18 cellular contexts compared by ENCODE assay signal in the genomic region with DNA sequence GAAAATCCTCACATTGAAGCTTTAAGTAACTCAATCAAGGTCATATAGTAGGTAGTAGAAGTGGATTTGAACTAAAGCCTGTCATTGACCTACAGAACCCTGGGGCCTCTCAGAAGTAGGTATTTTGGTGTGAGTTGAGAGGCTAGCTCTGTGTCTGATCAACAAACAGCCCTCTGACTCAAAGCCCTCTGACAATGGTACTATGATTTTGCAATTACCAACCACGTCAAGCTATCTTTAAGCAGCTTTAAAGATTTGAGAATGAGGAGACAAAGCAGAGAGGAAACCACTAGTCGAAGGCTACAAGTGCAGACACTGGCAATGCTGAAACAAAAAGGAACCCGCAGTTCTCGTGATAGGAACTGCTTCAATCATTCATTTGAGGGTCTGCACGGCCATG. TPM values are rescaled to one million over a fixed set of nuclear protein-coding genes. Genes with fewer than 3 reads are reported as not detected.
A peak's percentile ranks its signal among the peaks of the same experiment; 100 is the strongest.
DNase-seq lines count a peak whose midpoint lies in the region; ATAC-seq and TF ChIP-seq lines count a peak whose summit lies in the region.
"Had no signal": no experiment of that assay in that cellular context is flagged by ENCODE, and none has a peak within 500 bp of the region (broad histone marks: within the 10 kb centered on the region; RNA-seq: fewer than 3 reads in every experiment).

No MANE protein-coding gene starts in this region.

- TF ChIP-seq POLR2A in heart left ventricle (IDR thresholded peaks at IDR 0.05) (no peak), IMR-90 (IDR thresholded peaks at IDR 0.05; ENCODE audit: low read depth, low read length) (no peak)

- BruUV-seq in IMR-90 (replicated peaks; lab: Mats Ljungman, UMichigan) (no TSS peak), PC-3 (replicated peaks; lab: Mats Ljungman, UMichigan) (no TSS peak)

- H3K56ac ChIP-seq in IMR-90 (ENCODE audit: extremely low read depth, insufficient read depth, low read length), result no peak overlapping the region
- H3K56ac ChIP-seq in mesendoderm (ENCODE audit: low read length), result no peak overlapping the region

- no peaks in the 10 kb centered on the region for H3F3A ChIP-seq in PC-3 (ENCODE audit: low read length, unreplicated experiment)

- in situ Hi-C loops in IMR-90 (cut with MboI; ENCODE audit: low sequenced_read_pairs), result no loop called here

- no peak overlapping the region for H3K4ac ChIP-seq in IMR-90 (ENCODE audit: low read depth, low read length)
- H3K4ac ChIP-seq in mesendoderm (ENCODE audit: low read depth, low read length), result no peak overlapping the region

- H3K9me2 ChIP-seq in PC-3 (replicated peaks; ENCODE audit: low read length), result no peaks in the 10 kb centered on the region

- H4K20me1 ChIP-seq in IMR-90 (ENCODE audit: insufficient read depth, low read length), result no peaks in the 10 kb centered on the region
- no peaks in the 10 kb centered on the region for H4K20me1 ChIP-seq in PC-3 (ENCODE audit: low read length)
- no peaks in the 10 kb centered on the region for H4K20me1 ChIP-seq in osteoblast (ENCODE audit: insufficient read depth, low read length)

- H3K4me2 ChIP-seq in IMR-90 (ENCODE audit: low read depth, low read length) (no peak overlapping the region), PC-3 (ENCODE audit: low read length) (no peak overlapping the region; the same call in 1 of the 2 replicates), osteoblast (ENCODE audit: insufficient read depth, low read length) (no peak overlapping the region), mesendoderm (ENCODE audit: low read length) (no peak overlapping the region)

- H3K36me3 ChIP-seq in heart left ventricle (no peaks in the 10 kb centered on the region), IMR-90 (ENCODE audit: control insufficient read depth, insufficient read depth, low read length) (no peaks in the 10 kb centered on the region), PC-3 (ENCODE audit: low read depth, low read length) (no peaks in the 10 kb centered on the region), osteoblast (ENCODE audit: insufficient read depth, low read length) (no peaks in the 10 kb centered on the region), mesendoderm (ENCODE audit: control insufficient read depth, insufficient read depth, low read length) (no peaks in the 10 kb centered on the region)
- H3K36me3 ChIP-seq: BE2C, HAP-1 had no signal

- no peak overlapping the region for H3K9ac ChIP-seq in IMR-90 (ENCODE audit: low read depth, low read length)
- H3K9ac ChIP-seq in PC-3 (ENCODE audit: low read length), result no peak overlapping the region
- H3K9ac ChIP-seq in mesendoderm (ENCODE audit: low read length), result no peak overlapping the region
- H3K9ac ChIP-seq: GM23248 had no signal

- H2BK15ac ChIP-seq in IMR-90 (ENCODE audit: low read depth, low read length), result no peak overlapping the region
- H2BK15ac ChIP-seq in mesendoderm (replicated peaks; ENCODE audit: low read depth), result no peak overlapping the region

- H3K9me1 ChIP-seq in IMR-90 (ENCODE audit: insufficient read depth, low read length), result no peaks in the 10 kb centered on the region

- H3K9me3 ChIP-seq in heart left ventricle (no peaks in the 10 kb centered on the region), IMR-90 (ENCODE audit: control insufficient read depth, insufficient read depth, low read length) (peaks cover 2% of the 10 kb centered on the region; the same call in 1 of the 2 replicates), PC-3 (ENCODE audit: low read length) (no peaks in the 10 kb centered on the region), osteoblast (ENCODE audit: low read depth, low read length) (no peaks in the 10 kb centered on the region)
- H3K9me3 ChIP-seq: BE2C, Caco-2, HAP-1 had no signal

- no peak overlapping the region for H2BK20ac ChIP-seq in IMR-90 (ENCODE audit: low read depth, low read length)

- H3K4me3 ChIP-seq in heart left ventricle, result no peak overlapping the region
- no peak overlapping the region for H3K4me3 ChIP-seq in IMR-90 (ENCODE audit: insufficient read depth, low read depth, low read length)
- no peak overlapping the region for H3K4me3 ChIP-seq in PC-3 (ENCODE audit: low read length)
- H3K4me3 ChIP-seq in osteoblast (ENCODE audit: insufficient read depth, low read length), result no peak overlapping the region
- H3K4me3 ChIP-seq in mesendoderm (ENCODE audit: low read length), result no peak overlapping the region
- H3K4me3 ChIP-seq: GM23248, HAP-1 had no signal

- H2AFZ ChIP-seq in IMR-90 (replicated peaks; ENCODE audit: low read length, poor library complexity) (no peak overlapping the region), PC-3 (ENCODE audit: low read length) (no peak overlapping the region), osteoblast (ENCODE audit: low read length) (no peak overlapping the region)
- H2AFZ ChIP-seq: GM23248 had no signal

- dilution Hi-C loops in IMR-90 (cut with HindIII; ENCODE audit: low sequenced_read_pairs, unreplicated experiment), result no loop called here

- H3K79me2 ChIP-seq in PC-3 (ENCODE audit: low read length) (no peaks in the 10 kb centered on the region), osteoblast (ENCODE audit: insufficient read depth, low read length) (no peaks in the 10 kb centered on the region), mesendoderm (ENCODE audit: control insufficient read depth, insufficient read depth, low read length) (no peaks in the 10 kb centered on the region)

- CTCF ChIA-PET in IMR-90 (lab: Yijun Ruan, JAX), result no interaction called here
- CTCF ChIA-PET in PC-3 (lab: Charles Lee), result interaction anchor here (1.4 kb wide), 1 partner anchor 115 kb away, joined by 3 read pairs; no protein-coding TSS in a partner anchor

- H3K4me1 ChIP-seq in heart left ventricle, result peaks cover 4 to 52% (median 20%) of the 10 kb centered on the region in 12 donors
- H3K4me1 ChIP-seq in IMR-90 (ENCODE audit: control insufficient read depth, insufficient read depth, low read length), result peaks cover 15% of the 10 kb centered on the region
- H3K4me1 ChIP-seq in PC-3 (ENCODE audit: insufficient read depth, low read length), result peaks cover 39% of the 10 kb centered on the region
- peaks cover 22% of the 10 kb centered on the region for H3K4me1 ChIP-seq in osteoblast (ENCODE audit: insufficient read depth, low read length)
- H3K4me1 ChIP-seq in mesendoderm (ENCODE audit: control insufficient read depth, low read depth, low read length), result no peaks in the 10 kb centered on the region
- H3K4me1 ChIP-seq: BE2C, Caco-2, HAP-1 had no signal

- H2AK5ac ChIP-seq in IMR-90 (ENCODE audit: low read depth, low read length) (no peak overlapping the region), mesendoderm (ENCODE audit: low read length) (no peak overlapping the region)

- POLR2A ChIA-PET in IMR-90 (lab: Charles Lee; ENCODE audit: unreplicated experiment) (no interaction called here), PC-3 (lab: Charles Lee; ENCODE audit: unreplicated experiment) (no interaction called here)

- 49 to 64% (median 57%) methylated on average over 5 of the region's 5 CpGs for WGBS in heart left ventricle, 4 donors
- WGBS in IMR-90 (ENCODE audit: extremely low coverage in 2 of 2, insufficient read length in 1 of 2), 2 experiments, result no CpG with 5 or more reads among the region's 5 CpGs
- WGBS in mesendoderm (ENCODE audit: extremely low coverage, insufficient coverage, low lambda C conversion rate), result no CpG with 5 or more reads among the region's 5 CpGs

- intact Hi-C loops in heart left ventricle (cut with DNase I) (no loop called here), left ventricle myocardium superior (cut with micrococcal nuclease) (no loop called here), IMR-90 (cut with micrococcal nuclease) (no loop called here), PC-3 (cut with micrococcal nuclease) (no loop called here)

- DNase-seq in heart left ventricle (no peak), left ventricle myocardium superior (no peak), IMR-90 (no peak), PC-3 (no peak), osteoblast (ENCODE audit: insufficient read length, low spot score, missing footprints) (no peak), mesendoderm (no peak)
- DNase-seq: ACHN; BE2C; C1 segment of cervical spinal cord; Caco-2; CD4-positive, CD25-positive, alpha-beta regulatory T cell; CD8-positive, alpha-beta memory T cell; DMS153; DMS79; GDM1; GM23248 had no signal

- peak overlapping the region in 10 of 12 donors; percentile 22 to 78 (median 48) for H3K27ac ChIP-seq in heart left ventricle
- H3K27ac ChIP-seq in IMR-90 (ENCODE audit: insufficient read depth, low read length), result no peak overlapping the region
- H3K27ac ChIP-seq in PC-3 (ENCODE audit: low read length), result peak overlapping the region; percentile 14; the same call in 1 of the 2 replicates
- no peak overlapping the region for H3K27ac ChIP-seq in osteoblast (ENCODE audit: low read depth, low read length)
- no peak overlapping the region for H3K27ac ChIP-seq in mesendoderm (ENCODE audit: low read depth, low read length)
- H3K27ac ChIP-seq: GM23248 had no signal

- no peak for TF ChIP-seq RAD21 in IMR-90 (IDR thresholded peaks at IDR 0.05; ENCODE audit: low read length)

- H3K27me3 ChIP-seq in heart left ventricle (no peaks in the 10 kb centered on the region), IMR-90 (ENCODE audit: control insufficient read depth, insufficient read depth, low read length) (no peaks in the 10 kb centered on the region), PC-3 (ENCODE audit: low read length) (no peaks in the 10 kb centered on the region), osteoblast (ENCODE audit: insufficient read depth, low read length) (no peaks in the 10 kb centered on the region), mesendoderm (ENCODE audit: insufficient read depth, low read length, poor library complexity) (no peaks in the 10 kb centered on the region)
- H3K27me3 ChIP-seq: BE2C had no signal

- no peak overlapping the region for H2BK120ac ChIP-seq in IMR-90 (ENCODE audit: low read depth, low read length)
- H2BK120ac ChIP-seq in mesendoderm (ENCODE audit: low read depth, low read length), result no peak overlapping the region

- ATAC-seq in heart left ventricle (peak in 2 of 4 donors; percentile 29 to 36), left ventricle myocardium superior (no peak), IMR-90 (ENCODE audit: low read depth) (no peak), PC-3 (no peak)
- ATAC-seq: HepG2 had no signal

- H3K14ac ChIP-seq in IMR-90 (replicated peaks; ENCODE audit: low read depth, low read length), result no peak overlapping the region

- H4K5ac ChIP-seq in IMR-90 (ENCODE audit: low read depth, low read length) (no peak overlapping the region), mesendoderm (ENCODE audit: low read length) (no peak overlapping the region)

- H3K18ac ChIP-seq in IMR-90 (ENCODE audit: low read depth, low read length), result peak overlapping the region; percentile 6; the same call in 1 of the 2 replicates
- H3K18ac ChIP-seq in mesendoderm (ENCODE audit: low read length), result no peak overlapping the region

- H3K79me1 ChIP-seq in IMR-90 (ENCODE audit: low read depth in 1 of 2, low read length in 2 of 2) (no peaks in the 10 kb centered on the region), mesendoderm (ENCODE audit: low read length) (no peaks in the 10 kb centered on the region)

- no peak overlapping the region for H4K91ac ChIP-seq in IMR-90 (ENCODE audit: insufficient read depth, low read depth, low read length)

- TF ChIP-seq CTCF in heart left ventricle (IDR thresholded peaks at IDR 0.05) (no peak), IMR-90 (conservative IDR thresholded peaks at IDR 0.05; ENCODE audit: low read depth, low read length) (no peak), PC-3 (conservative IDR thresholded peaks at IDR 0.05; ENCODE audit: low read depth, low read length) (no peak), osteoblast (IDR thresholded peaks at IDR 0.05; ENCODE audit: extremely low read depth, low read depth, low read length) (no peak)

- no peak overlapping the region for H2BK5ac ChIP-seq in IMR-90 (ENCODE audit: low read depth, low read length, poor library complexity, severe bottlenecking)
- no peak overlapping the region for H2BK5ac ChIP-seq in mesendoderm (ENCODE audit: low read length)

- H4K8ac ChIP-seq in IMR-90 (ENCODE audit: low read depth in 2 of 2, low read length in 2 of 2), result 0 out of 4 replicates have a peak overlapping the region, but pooled peaks of 1 of the 2 experiments have one; percentile 10
- no peak overlapping the region for H4K8ac ChIP-seq in mesendoderm (ENCODE audit: low read depth, low read length)

- H2AK9ac ChIP-seq in IMR-90 (replicated peaks; ENCODE audit: low read depth, low read length, poor library complexity), result no peak overlapping the region

- H3K23ac ChIP-seq in IMR-90 (ENCODE audit: low read depth, low read length) (no peak overlapping the region), mesendoderm (ENCODE audit: low read length) (no peak overlapping the region)

RNA-seq across cellular contexts. Expression of a gene that starts 19.0 kb away (rescaled TPM):
- total RNA-seq in heart left ventricle (100 to 1,000 TPM in 8 of 9 donors, 10 to 100 TPM in 1; 63.7 to 307 (median 143) TPM), left ventricle myocardium superior (192 TPM), IMR-90 (2012; rRNA removed) (53.3 and 61.5 TPM in 2 replicates), PC-3 (2014; rRNA removed) (14.1 and 14.4 TPM in 2 replicates), osteoblast (143 and 149 TPM in 2 replicates)
- polyA plus RNA-seq in heart left ventricle (10 to 100 TPM; 35.3 to 42.9 TPM), IMR-90 (2012; rRNA removed) (10.9 and 14.2 TPM in 2 replicates)
- polyA plus RNA-seq in IMR-90 (2012; cell fraction: cytosol; rRNA removed), result 3.6 and 4.6 TPM in 2 replicates
- polyA plus RNA-seq in IMR-90 (2012; cell fraction: nucleus; rRNA removed; ENCODE audit: low replicate concordance), result 10.3 and 32.7 TPM in 2 replicates
- 0.72 TPM for polyA plus RNA-seq in mesendoderm (2013, experiment 1 of 2)
- polyA plus RNA-seq in mesendoderm (2013, experiment 2 of 2), result 0.63 TPM
- total RNA-seq: Caco-2; CD4-positive, CD25-positive, alpha-beta regulatory T cell; CD8-positive, alpha-beta memory T cell; HepG2 had no signal
- polyA plus RNA-seq: CD4-positive, CD25-positive, alpha-beta regulatory T cell; CD8-positive, alpha-beta memory T cell; HepG2 had no signal

Comparison
In these comparisons a context has a peak if more than half of its experiments do, and no peak if none do; other contexts are left out.
1. H3K27ac ChIP-seq: peak in heart left ventricle (10 of 12) and PC-3 (single experiment); none in IMR-90 (single experiment), osteoblast (single experiment) and mesendoderm (single experiment).